ENCODE assay signal across 18 cellular contexts in genomic region chr3:131007782-131008181, GRCh38. TPM values are rescaled to one million over a fixed set of nuclear protein-coding genes. Genes with fewer than 3 reads are reported as not detected.
DNase-seq lines count a peak whose midpoint lies in the region; ATAC-seq, FAIRE-seq and TF ChIP-seq lines count a peak whose summit lies in the region.
"Had no signal": no experiment of that assay in that cellular context is flagged by ENCODE, and none has a peak within 500 bp of the region (broad histone marks: within the 10 kb centered on the region; RNA-seq: fewer than 3 reads in every experiment).

No MANE protein-coding gene starts in this region.

- no peak overlapping the region for H2AFZ ChIP-seq in H1 (ENCODE audit: low read length)
- no peak overlapping the region for H2AFZ ChIP-seq in PC-9

- CTCF ChIA-PET in MCF 10A (lab: Yijun Ruan, JAX): interaction anchor here (0.7 kb wide), 1 partner anchor 13 kb away, joined by 3 read pairs; no protein-coding TSS in a partner anchor
- CTCF ChIA-PET in H1 (lab: Charles Lee; ENCODE audit: partially characterized antibody): no interaction called here
- CTCF ChIA-PET in activated naive CD4-positive, alpha-beta T cell treated with anti-CD3 and anti-CD28 coated beads, Interleukin-2, amount 10 ng/mL, durations not matched to agents 7 days and 5 days (lab: Charles Lee): no interaction called here
- CTCF ChIA-PET in PC-9 (lab: Charles Lee): no interaction called here

- BruUV-seq in MCF 10A (replicated peaks; lab: Mats Ljungman, UMichigan) (no TSS peak), PC-9 (replicated peaks; lab: Mats Ljungman, UMichigan) (no TSS peak)

- no peak overlapping the region for H3K4me3 Mint-ChIP-seq in MCF 10A (ENCODE audit: unreplicated experiment)
- H3K4me3 Mint-ChIP-seq in activated naive CD4-positive, alpha-beta T cell treated with anti-CD3 and anti-CD28 coated beads, Interleukin-2, amount 10 ng/mL, durations not matched to agents 7 days and 5 days: no peak overlapping the region
- H3K4me3 Mint-ChIP-seq: CD4-positive, alpha-beta memory T cell had no signal

- ATAC-seq in omental fat pad (ENCODE audit: low FRiP score) (no peak), upper lobe of left lung (ENCODE audit: low FRiP score in 2 of 2) (no peak)
- ATAC-seq: PC-3 had no signal

- H3K4me3 ChIP-seq in breast epithelium (no peak overlapping the region), H1 (ENCODE audit: extremely low read depth in 1 of 4, insufficient read depth in 2 of 4, low read depth in 3 of 4, low read length in 4 of 4) (no peak overlapping the region), upper lobe of left lung (no peak overlapping the region), PC-9 (no peak overlapping the region)
- H3K4me3 ChIP-seq: SK-N-MC had no signal

- no peak overlapping the region for H4K8ac ChIP-seq in H1 (ENCODE audit: extremely low read depth, insufficient read depth, low read length)

- H3K79me2 ChIP-seq in H1 (ENCODE audit: control insufficient read depth in 1 of 2, insufficient read depth in 2 of 2, low read length in 2 of 2) (no peaks in the 10 kb centered on the region; a peak in 1 of 4 replicates), PC-9 (ENCODE audit: low read depth) (no peaks in the 10 kb centered on the region)

- H3K27ac ChIP-seq in breast epithelium: no peak overlapping the region
- no peak overlapping the region; the same call in 1 of the 2 replicates for H3K27ac ChIP-seq in H1 (ENCODE audit: low read depth, low read length)
- no peak overlapping the region for H3K27ac ChIP-seq in upper lobe of left lung
- no peak overlapping the region for H3K27ac ChIP-seq in PC-9
- H3K27ac ChIP-seq: SK-N-MC had no signal

- H3K4me2 ChIP-seq in H1 (ENCODE audit: insufficient read depth in 1 of 2, low read depth in 2 of 2, low read length in 2 of 2) (no peak overlapping the region), PC-9 (no peak overlapping the region)

- H3K9ac ChIP-seq in H1 (replicated peaks in 1 of 4; ENCODE audit: extremely low read depth in 1 of 4, low read depth in 3 of 4, low read length in 3 of 4): no peak overlapping the region

- H3K79me1 ChIP-seq in H1 (ENCODE audit: low read depth, low read length): no peaks in the 10 kb centered on the region

- no peak overlapping the region for H4K5ac ChIP-seq in H1 (ENCODE audit: insufficient read length, low read depth, low read length)

- H2BK12ac ChIP-seq in H1 (ENCODE audit: low read depth, low read length): no peak overlapping the region

- H3K9me3 Mint-ChIP-seq in MCF 10A (ENCODE audit: unreplicated experiment): no peaks in the 10 kb centered on the region
- H3K9me3 Mint-ChIP-seq in activated naive CD4-positive, alpha-beta T cell treated with anti-CD3 and anti-CD28 coated beads, Interleukin-2, amount 10 ng/mL, durations not matched to agents 7 days and 5 days: no peaks in the 10 kb centered on the region
- H3K9me3 Mint-ChIP-seq: CD4-positive, alpha-beta memory T cell had no signal

- H3K18ac ChIP-seq in H1 (ENCODE audit: extremely low read depth, low read length): no peak overlapping the region

- H3K36me3 ChIP-seq in breast epithelium: no peaks in the 10 kb centered on the region
- peaks cover 0 to 25% (median 2%) of the 10 kb centered on the region in 4 experiments; a peak in 3 of 8 replicates for H3K36me3 ChIP-seq in H1 (ENCODE audit: control insufficient read depth in 2 of 4, insufficient read depth in 4 of 4, low read length in 3 of 4)
- peaks cover 2 to 59% (median 8%) of the 10 kb centered on the region in 4 donors for H3K36me3 ChIP-seq in upper lobe of left lung
- H3K36me3 ChIP-seq in PC-9 (ENCODE audit: low read depth): 0 out of 2 replicates have a peak, but pooled peaks cover 7% of the 10 kb centered on the region

- no peak overlapping the region for H4K91ac ChIP-seq in H1 (replicated peaks; ENCODE audit: insufficient read length, low read length)

- H3K27ac Mint-ChIP-seq in MCF 10A (ENCODE audit: low read depth, unreplicated experiment): no peak overlapping the region
- H3K27ac Mint-ChIP-seq in activated naive CD4-positive, alpha-beta T cell treated with anti-CD3 and anti-CD28 coated beads, Interleukin-2, amount 10 ng/mL, durations not matched to agents 7 days and 5 days: no peak overlapping the region

- no peak overlapping the region for H2BK5ac ChIP-seq in H1 (ENCODE audit: low read depth, low read length)

- intact Hi-C loops in MCF 10A (cut with micrococcal nuclease) (no loop called here), breast epithelium (cut with DNase I; ENCODE audit: low total_unique reads) (no loop called here), PC-9 (cut with micrococcal nuclease; ENCODE audit: unreplicated experiment) (no loop called here)

- no peaks in the 10 kb centered on the region for H3K4me1 Mint-ChIP-seq in MCF 10A (ENCODE audit: insufficient read depth, unreplicated experiment)
- H3K4me1 Mint-ChIP-seq in activated naive CD4-positive, alpha-beta T cell treated with anti-CD3 and anti-CD28 coated beads, Interleukin-2, amount 10 ng/mL, durations not matched to agents 7 days and 5 days: peaks cover 4% of the 10 kb centered on the region

- peaks cover 15% of the 10 kb centered on the region for H3K36me3 Mint-ChIP-seq in MCF 10A (ENCODE audit: insufficient read depth, unreplicated experiment)
- H3K36me3 Mint-ChIP-seq in activated naive CD4-positive, alpha-beta T cell treated with anti-CD3 and anti-CD28 coated beads, Interleukin-2, amount 10 ng/mL, durations not matched to agents 7 days and 5 days: peaks cover 38% of the 10 kb centered on the region

- H3K23ac ChIP-seq in H1 (ENCODE audit: insufficient read length): no peak overlapping the region

- H3K4me1 ChIP-seq in breast epithelium: no peaks in the 10 kb centered on the region
- no peaks in the 10 kb centered on the region for H3K4me1 ChIP-seq in H1 (replicated peaks in 1 of 4; ENCODE audit: control insufficient read depth in 3 of 4, insufficient read depth in 4 of 4, low read length in 3 of 4)
- H3K4me1 ChIP-seq in upper lobe of left lung: peaks cover 0 to 6% (median 0%) of the 10 kb centered on the region in 4 donors
- H3K4me1 ChIP-seq in PC-9 (replicated peaks; ENCODE audit: insufficient read depth): no peaks in the 10 kb centered on the region

- H3K9me3 ChIP-seq in breast epithelium: no peaks in the 10 kb centered on the region
- no peaks in the 10 kb centered on the region for H3K9me3 ChIP-seq in H1 (ENCODE audit: insufficient read depth in 2 of 2, low read depth in 1 of 2, low read length in 1 of 2)
- no peaks in the 10 kb centered on the region for H3K9me3 ChIP-seq in upper lobe of left lung
- H3K9me3 ChIP-seq in PC-9 (ENCODE audit: insufficient read depth, low read depth): no peaks in the 10 kb centered on the region

- no peaks in the 10 kb centered on the region for H3K27me3 Mint-ChIP-seq in MCF 10A (ENCODE audit: insufficient read depth, unreplicated experiment)
- H3K27me3 Mint-ChIP-seq in activated naive CD4-positive, alpha-beta T cell treated with anti-CD3 and anti-CD28 coated beads, Interleukin-2, amount 10 ng/mL, durations not matched to agents 7 days and 5 days: no peaks in the 10 kb centered on the region
- H3K27me3 Mint-ChIP-seq: CD4-positive, alpha-beta memory T cell had no signal

- no peak for TF ChIP-seq CTCF in MCF 10A (IDR thresholded peaks at IDR 0.05; ENCODE audit: unreplicated experiment)
- TF ChIP-seq CTCF in breast epithelium (IDR thresholded peaks at IDR 0.05): no peak
- no peak for TF ChIP-seq CTCF in H1 (IDR thresholded peaks at IDR 0.05; ENCODE audit: control extremely low read depth in 1 of 3, insufficient read depth in 1 of 3, low read depth in 1 of 3, low read length in 3 of 3)
- TF ChIP-seq CTCF in omental fat pad (IDR thresholded peaks at IDR 0.05): no peak
- TF ChIP-seq CTCF in upper lobe of left lung (IDR thresholded peaks at IDR 0.05): no peak
- no peak for TF ChIP-seq CTCF in PC-9 (conservative IDR thresholded peaks at IDR 0.05)

- H2AK5ac ChIP-seq in H1 (ENCODE audit: low read depth, low read length): no peak overlapping the region

- no peak overlapping the region for H3K56ac ChIP-seq in H1 (replicated peaks; ENCODE audit: insufficient read length, low read depth, low read length)

- H3K14ac ChIP-seq in H1 (ENCODE audit: insufficient read length): no peak overlapping the region

- no peaks in the 10 kb centered on the region for H3K9me2 ChIP-seq in PC-9 (ENCODE audit: insufficient read depth)

- DNase-seq in MCF 10A (ENCODE audit: unreplicated experiment) (peak; percentile 10), breast epithelium (ENCODE audit: low spot score in 2 of 2) (no peak), M059J (ENCODE audit: low read depth) (peak; percentile 37), H1 (ENCODE audit: low read depth in 1 of 2, low spot score in 2 of 2) (no peak), omental fat pad (ENCODE audit: low spot score) (no peak), upper lobe of left lung (no peak), PC-9 (no peak)
- no peak for DNase-seq in activated naive CD4-positive, alpha-beta T cell treated with anti-CD3 and anti-CD28 coated beads, Interleukin-2, amount 10 ng/mL, durations not matched to agents 7 days and 5 days
- DNase-seq: CD4-positive, alpha-beta memory T cell; DMS79; Karpas-422; NCI-H345; NCI-H526 treated with DMSO at 0.1 percent for 48 hours; PC-3 had no signal

- POLR2A ChIA-PET in MCF 10A (lab: Yijun Ruan, JAX) (no interaction called here), H1 (lab: Charles Lee; ENCODE audit: partially characterized antibody) (interaction anchor here (0.6 kb wide), 1 partner anchor 371 kb away, joined by 3 read pairs; no protein-coding TSS in a partner anchor), PC-9 (lab: Charles Lee; ENCODE audit: unreplicated experiment) (interaction anchor here (0.6 kb wide), 1 partner anchor 437 kb away, joined by 4 read pairs; no protein-coding TSS in a partner anchor)

- no peak for TF ChIP-seq RAD21 in H1 (IDR thresholded peaks at IDR 0.05 in 1 of 2, conservative IDR thresholded peaks at IDR 0.05 in 1 of 2; ENCODE audit: low read depth in 2 of 2, low read length in 2 of 2)

- H2BK120ac ChIP-seq in H1 (replicated peaks; ENCODE audit: low read depth, low read length): no peak overlapping the region

- TF ChIP-seq EP300 in H1 (IDR thresholded peaks at IDR 0.05; ENCODE audit: borderline replicate concordance in 1 of 2, low read depth in 2 of 2, low read length in 2 of 2) (no peak), upper lobe of left lung (IDR thresholded peaks at IDR 0.05) (no peak)

- no peaks in the 10 kb centered on the region for H4K20me1 ChIP-seq in H1 (replicated peaks in 1 of 2; ENCODE audit: control insufficient read depth in 1 of 2, insufficient read depth in 2 of 2, low read length in 2 of 2)
- H4K20me1 ChIP-seq in PC-9 (ENCODE audit: insufficient read depth): no peaks in the 10 kb centered on the region

- TF ChIP-seq POLR2A in breast epithelium (IDR thresholded peaks at IDR 0.05) (no peak), H1 (IDR thresholded peaks at IDR 0.05; ENCODE audit: control extremely low read depth in 1 of 2, low read depth in 2 of 2, low read length in 2 of 2) (no peak), upper lobe of left lung (IDR thresholded peaks at IDR 0.05) (no peak)

- WGBS in H1 (ENCODE audit: extremely low coverage in 1 of 2, insufficient coverage in 1 of 2, insufficient read length in 1 of 2, insufficient replicate concordance in 2 of 2, low coverage in 1 of 2, low lambda C conversion rate in 2 of 2, missing lambda C conversion rate in 1 of 2), 2 experiments: 98% methylated on average over 2 of the region's 2 CpGs; no CpG with 5 or more reads in 1 of the 2 experiments
- 98% methylated on average over 2 of the region's 2 CpGs for WGBS in upper lobe of left lung, 2 donors

- FAIRE-seq in H1 (lab: Jason Lieb, UNC): no peak
- FAIRE-seq: A204.1, G401.6, GM12891 had no signal

- H3F3A ChIP-seq in PC-9 (ENCODE audit: insufficient read depth, low read depth): no peaks in the 10 kb centered on the region; the same call in 1 of the 2 replicates

- H2BK20ac ChIP-seq in H1 (ENCODE audit: low read length): no peak overlapping the region

- H3K27me3 ChIP-seq in breast epithelium (no peaks in the 10 kb centered on the region), H1 (replicated peaks in 1 of 4; ENCODE audit: control insufficient read depth in 3 of 4, extremely low read depth in 1 of 4, insufficient read depth in 3 of 4, low read length in 3 of 4) (no peaks in the 10 kb centered on the region), upper lobe of left lung (no peaks in the 10 kb centered on the region), PC-9 (ENCODE audit: insufficient read depth, low read depth) (no peaks in the 10 kb centered on the region)

- no peak overlapping the region for H2BK15ac ChIP-seq in H1 (ENCODE audit: low read length)

- no peaks in the 10 kb centered on the region for H3K23me2 ChIP-seq in H1 (ENCODE audit: low read depth, low read length)

- H3K4ac ChIP-seq in H1 (replicated peaks; ENCODE audit: insufficient read length, low read depth, low read length): no peak overlapping the region

RNA-seq across cellular contexts. Expression of gene ASTE1, which starts 18.8 kb away (rescaled TPM):
- 2.7 and 3.3 TPM in 2 replicates for total RNA-seq in MCF 10A (2022)
- total RNA-seq in breast epithelium: 10 to 100 TPM in 1 of 3 donors, 1 to 10 TPM in 2; 6.2 to 10.5 (median 8.0) TPM
- total RNA-seq in M059J (2014; rRNA removed; shearing (Covaris generic)): 12.2 and 17.6 TPM in 2 replicates
- total RNA-seq in H1 (2021; fragmentation: NEBNext Ultra II Directional; extraction: Animal tissue kit (Norgen Biotek cat#: 25700)): not detected in 2 replicates
- polyA plus RNA-seq in H1 (2011; rRNA removed): 4.4 and 6.4 TPM in 2 replicates
- polyA plus RNA-seq in H1 (2011; cell fraction: cytosol; rRNA removed): 5.5 TPM
- polyA plus RNA-seq in H1 (2011; cell fraction: nucleus; rRNA removed): 5.2 TPM
- 4.6 to 5.9 TPM (median 5.2 TPM) in 4 replicates for polyA plus RNA-seq in H1 (2012, experiment 1 of 2)
- 0.87 TPM for polyA plus RNA-seq in H1 (2012, experiment 2 of 2)
- polyA plus RNA-seq in H1 (2013, experiment 1 of 2): 3.8 TPM
- 3.3 TPM for polyA plus RNA-seq in H1 (2013, experiment 2 of 2)
- polyA minus RNA-seq in H1 (2011; rRNA and poly(A)+ RNA removed): 11.5 and 13.1 TPM in 2 replicates
- 6.5 TPM for polyA minus RNA-seq in H1 (2011; cell fraction: cytosol; rRNA and poly(A)+ RNA removed)
- polyA minus RNA-seq in H1 (2011; cell fraction: nucleus; rRNA and poly(A)+ RNA removed): 22.3 TPM
- total RNA-seq in omental fat pad: 1 to 10 TPM; 3.7 to 7.6 (median 5.7) TPM
- total RNA-seq in upper lobe of left lung: 1 to 10 TPM in 5 of 6 donors, under 1 TPM in 1; 0.67 to 6.8 (median 6.2) TPM
- total RNA-seq in PC-9 (2021): 3.3 and 3.9 TPM in 2 replicates

RNA-seq across cellular contexts. Expression of gene NEK11, which starts 18.9 kb away (rescaled TPM):
- 6.9 and 10.2 TPM in 2 replicates for total RNA-seq in MCF 10A (2022)
- 10 to 100 TPM in 2 of 3 donors, 1 to 10 TPM in 1; 7.4 to 18.3 (median 16.4) TPM for total RNA-seq in breast epithelium
- total RNA-seq in M059J (2014; rRNA removed; shearing (Covaris generic)): 3.4 and 8.1 TPM in 2 replicates
- 0.27 TPM in 1 of 2 replicates, not detected in the other for total RNA-seq in H1 (2021; fragmentation: NEBNext Ultra II Directional; extraction: Animal tissue kit (Norgen Biotek cat#: 25700))
- polyA plus RNA-seq in H1 (2011; rRNA removed): 0.28 and 0.60 TPM in 2 replicates
- 0.69 TPM for polyA plus RNA-seq in H1 (2011; cell fraction: cytosol; rRNA removed)
- 0.90 TPM for polyA plus RNA-seq in H1 (2011; cell fraction: nucleus; rRNA removed)
- 0.56 to 1.2 TPM (median 0.95 TPM) in 4 replicates for polyA plus RNA-seq in H1 (2012, experiment 1 of 2)
- 0.14 TPM for polyA plus RNA-seq in H1 (2012, experiment 2 of 2)
- polyA plus RNA-seq in H1 (2013, experiment 1 of 2): 0.99 TPM
- polyA plus RNA-seq in H1 (2013, experiment 2 of 2): 0.50 TPM
- polyA minus RNA-seq in H1 (2011; rRNA and poly(A)+ RNA removed): 0.83 and 1.1 TPM in 2 replicates
- polyA minus RNA-seq in H1 (2011; cell fraction: cytosol; rRNA and poly(A)+ RNA removed): 1.2 TPM
- polyA minus RNA-seq in H1 (2011; cell fraction: nucleus; rRNA and poly(A)+ RNA removed): 3.5 TPM
- 1 to 10 TPM; 4.1 to 8.2 (median 5.2) TPM for total RNA-seq in omental fat pad
- 10 to 100 TPM in 4 of 6 donors, 1 to 10 TPM in 2; 2.4 to 40.4 (median 14.6) TPM for total RNA-seq in upper lobe of left lung
- 12.5 and 13.2 TPM in 2 replicates for total RNA-seq in PC-9 (2021)

Comparison
In these comparisons a context has a peak if more than half of its experiments do, and no peak if none do; other contexts are left out.
1. DNase-seq: peak in MCF 10A (single experiment) and M059J (single experiment); none in breast epithelium (0 of 2), H1 (0 of 2), omental fat pad (single experiment), activated naive CD4-positive, alpha-beta T cell treated with anti-CD3 and anti-CD28 coated beads, Interleukin-2, amount 10 ng/mL, durations not matched to agents 7 days and 5 days (single experiment), upper lobe of left lung (0 of 2) and PC-9 (0 of 2).